Comparison of ENCODE assay signal across 1 cellular context in genomic region chr1:1114431-1114830, GRCh38.
TF ChIP-seq lines count a peak whose summit lies in the region.

No MANE protein-coding gene starts in this region.

TF ChIP-seq in H1, 55 proteins besides CTCF, POLR2A, EP300 and RAD21:
- no peak for TF ChIP-seq RXRA (IDR thresholded peaks at IDR 0.05; ENCODE audit: insufficient read depth, low read depth, low read length)
- no peak for TF ChIP-seq ASH2L (IDR thresholded peaks at IDR 0.05; ENCODE audit: low read length)
